8 cellular contexts compared by ENCODE assay signal in the genomic region with DNA sequence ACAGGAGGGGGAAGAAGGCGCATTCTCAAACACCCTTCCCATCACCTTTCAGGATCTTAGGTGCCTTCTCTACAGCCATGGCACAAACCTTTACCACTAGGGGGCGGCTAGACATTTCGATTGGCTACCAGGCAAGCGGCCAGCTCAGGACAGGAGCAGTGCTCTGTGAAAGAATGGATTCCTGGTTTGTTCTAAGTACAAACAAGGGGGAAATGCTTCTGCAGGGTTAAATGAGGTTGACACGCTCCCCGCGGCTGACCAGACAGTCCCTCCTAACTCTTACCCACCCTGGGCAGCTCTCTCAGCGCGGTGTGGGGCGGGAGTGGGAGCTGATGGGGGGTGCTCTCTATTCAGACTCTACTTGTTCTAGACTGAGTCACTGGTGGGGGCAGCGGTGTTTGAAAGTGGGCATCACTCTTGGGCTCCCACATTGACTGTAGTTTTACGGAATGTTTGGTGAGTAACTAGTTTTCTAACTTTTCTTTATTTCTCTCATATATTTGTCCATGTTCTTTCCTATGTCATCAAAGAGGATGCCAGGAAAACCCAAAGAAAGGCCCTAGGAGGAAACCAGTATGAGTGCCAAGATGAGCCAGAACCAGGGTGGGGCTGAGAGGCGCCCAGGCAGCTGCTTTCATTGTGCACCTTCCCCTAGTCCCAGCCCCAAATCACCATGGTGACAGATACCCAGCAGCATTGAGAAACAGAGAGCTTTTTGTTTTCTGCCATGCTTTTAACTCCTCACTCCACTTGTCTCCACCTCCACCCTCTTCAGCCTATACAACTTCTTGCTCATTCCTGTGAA.
DNase-seq lines count a peak whose midpoint lies in the region; ATAC-seq and TF ChIP-seq lines count a peak whose summit lies in the region.

No MANE protein-coding gene starts in this region.

- no peaks in the 10 kb centered on the region for H3K36me3 ChIP-seq in A673 (ENCODE audit: insufficient read depth, low read length, poor library complexity, severe bottlenecking)
- no peaks in the 10 kb centered on the region for H3K36me3 ChIP-seq in SJCRH30
- no peaks in the 10 kb centered on the region for H3K36me3 ChIP-seq in brain microvascular endothelial cell (replicated peaks)
- H3K36me3 ChIP-seq in smooth muscle cell (ENCODE audit: low read depth): no peaks in the 10 kb centered on the region

- intact Hi-C loops in A673 (cut with micrococcal nuclease; ENCODE audit: unreplicated experiment): loop anchor here (1.0 to 2.0 kb wide), 2 partner anchors 114 to 599 kb away; no protein-coding TSS in a partner anchor

- WGBS in smooth muscle cell (ENCODE audit: low lambda C conversion rate): 24% methylated on average over 13 of the region's 13 CpGs

- peak; percentile 89 for TF ChIP-seq CTCF in A673 (conservative IDR thresholded peaks at IDR 0.05; ENCODE audit: low read depth, low read length)
- TF ChIP-seq CTCF in GM13977 (IDR thresholded peaks at IDR 0.05; ENCODE audit: extremely low read depth, insufficient read depth, missing control alignments): peak; percentile 89
- TF ChIP-seq CTCF in brain microvascular endothelial cell (IDR thresholded peaks at IDR 0.05; ENCODE audit: low read depth, low read length, missing control alignments): peak; percentile 88
- peak; percentile 81 for TF ChIP-seq CTCF in smooth muscle cell (IDR thresholded peaks at IDR 0.05; ENCODE audit: borderline replicate concordance, insufficient read depth, poor library complexity, severe bottlenecking)

- H3K9me3 ChIP-seq in A673 (ENCODE audit: low read depth, low read length, poor library complexity, severe bottlenecking) (no peaks in the 10 kb centered on the region), SJCRH30 (replicated peaks) (no peaks in the 10 kb centered on the region), smooth muscle cell (replicated peaks; ENCODE audit: low read depth) (no peaks in the 10 kb centered on the region)

- H3K4me3 ChIP-seq in A673 (ENCODE audit: low read depth, low read length, poor library complexity, severe bottlenecking) (no peak overlapping the region), SJCRH30 (no peak overlapping the region), brain microvascular endothelial cell (ENCODE audit: low read depth, low read length) (no peak overlapping the region), smooth muscle cell (no peak overlapping the region)

- H3K27me3 ChIP-seq in A673 (replicated peaks; ENCODE audit: insufficient read depth, low read depth, low read length, poor library complexity) (no peaks in the 10 kb centered on the region), SJCRH30 (0 out of 2 replicates have a peak, but pooled peaks cover 5% of the 10 kb centered on the region), brain microvascular endothelial cell (replicated peaks) (no peaks in the 10 kb centered on the region), smooth muscle cell (ENCODE audit: low read depth) (no peaks in the 10 kb centered on the region)

- H3K4me2 ChIP-seq in smooth muscle cell: peak overlapping the region; percentile 37

- no peaks in the 10 kb centered on the region for H4K20me1 ChIP-seq in smooth muscle cell (ENCODE audit: low read depth)

- H3K79me2 ChIP-seq in smooth muscle cell (ENCODE audit: low read depth): no peaks in the 10 kb centered on the region

- H3K9ac ChIP-seq in smooth muscle cell (ENCODE audit: low read depth): no peak overlapping the region

- POLR2A ChIA-PET in A673 (lab: Charles Lee; ENCODE audit: low non-redundant PET): no interaction called here

- no peaks in the 10 kb centered on the region for H3F3A ChIP-seq in smooth muscle cell (ENCODE audit: low read depth)

- in situ Hi-C loops in GM13977 (cut with MboI; ENCODE audit: low pct_unique_long_range_greater_than_20kb, low sequenced_read_pairs, unreplicated experiment): no loop called here
- in situ Hi-C loops in brain microvascular endothelial cell (cut with HindIII; ENCODE audit: low pct_ligation_motif_present, low sequenced_read_pairs): no loop called here

- no peaks in the 10 kb centered on the region for H3K4me1 ChIP-seq in A673 (ENCODE audit: insufficient read depth, low read length, poor library complexity, severe bottlenecking)
- peaks cover 9% of the 10 kb centered on the region; the same call in 1 of the 2 replicates for H3K4me1 ChIP-seq in SJCRH30
- H3K4me1 ChIP-seq in smooth muscle cell (ENCODE audit: low read depth): no peaks in the 10 kb centered on the region

- ATAC-seq in HG02678 (IDR thresholded peaks at IDR 0.05; ENCODE audit: unreplicated experiment): peak; percentile 87

- CTCF ChIA-PET in A673 (lab: Charles Lee): interaction anchor here (1.3 to 1.9 kb wide), 2 partner anchors 32 to 114 kb away, joined by 4 to 14 read pairs; no protein-coding TSS in a partner anchor

- no peak overlapping the region for H3K27ac ChIP-seq in A673 (ENCODE audit: low read depth, low read length, poor library complexity, severe bottlenecking)
- H3K27ac ChIP-seq in SJCRH30: no peak overlapping the region
- H3K27ac ChIP-seq in brain microvascular endothelial cell: no peak overlapping the region
- H3K27ac ChIP-seq in smooth muscle cell (ENCODE audit: low read depth): no peak overlapping the region

- DNase-seq in A673 (ENCODE audit: low spot score) (peak; percentile 82), GM13977 (ENCODE audit: low spot score) (peak; percentile 57), NCI-H1092 (lab: John Stamatoyannopoulos, UW) (peak; percentile 55), SJCRH30 (peak; percentile 82 to 90), brain microvascular endothelial cell (peak; percentile 68), iPS-NIHi7 (ENCODE audit: extremely low spot score) (peak; percentile 78), smooth muscle cell (lab: John Stamatoyannopoulos, UW; ENCODE audit: unreplicated experiment) (peak; percentile 27)

- H2AFZ ChIP-seq in smooth muscle cell (ENCODE audit: low read depth): peak overlapping the region; percentile 56

- BruUV-seq in A673 (replicated peaks; lab: Mats Ljungman, UMichigan): no TSS peak

Comparison
In these comparisons a context has a peak if more than half of its experiments do, and no peak if none do; other contexts are left out.
1. DNase-seq: peak in every context shown above with its lines; median percentile 86 in SJCRH30; 82 in A673; 78 in iPS-NIHi7; 68 in brain microvascular endothelial cell; 57 in GM13977; 55 in NCI-H1092; 27 in smooth muscle cell.